Comparison of ENCODE assay signal across 8 cellular contexts in genomic region chr12:111396726-111397445, GRCh38. TPM values are rescaled to one million over a fixed set of nuclear protein-coding genes. Genes with fewer than 3 reads are reported as not detected.
DNase-seq lines count a peak whose midpoint lies in the region; ATAC-seq and TF ChIP-seq lines count a peak whose summit lies in the region.

No MANE protein-coding gene starts in this region.

- intact Hi-C loops in CD4-positive, alpha-beta memory T cell (cut with micrococcal nuclease) = loop anchor here (1.0 to 2.0 kb wide), 5 partner anchors 54 to 416 kb away; no protein-coding TSS in a partner anchor

- H3K4me1 ChIP-seq in CD4-positive, alpha-beta memory T cell (ENCODE audit: insufficient read depth, low read length) = no peaks in the 10 kb centered on the region
- H3K4me1 ChIP-seq in RWPE2 (ENCODE audit: insufficient read depth, poor library complexity, severe bottlenecking) = peaks cover 7% of the 10 kb centered on the region

- H3K9me3 Mint-ChIP-seq in CD4-positive, alpha-beta memory T cell = peaks cover 0 to 2% (median 0%) of the 10 kb centered on the region in 8 donors

- H3K27me3 Mint-ChIP-seq in CD4-positive, alpha-beta memory T cell = no peaks in the 10 kb centered on the region

- peak overlapping the region in 6 of 7 donors; percentile 52 to 78 (median 69) for H3K27ac Mint-ChIP-seq in CD4-positive, alpha-beta memory T cell

- no peaks in the 10 kb centered on the region for H3K36me3 ChIP-seq in CD4-positive, alpha-beta memory T cell (ENCODE audit: insufficient read depth, low read length)
- H3K36me3 ChIP-seq in RWPE2 (ENCODE audit: low read depth) = no peaks in the 10 kb centered on the region

- ATAC-seq in GM21367 (IDR thresholded peaks at IDR 0.05; ENCODE audit: unreplicated experiment) (peak; percentile 51), RWPE2 (ENCODE audit: low read depth) (peak; percentile 79)

- H3K27ac ChIP-seq in CD4-positive, alpha-beta memory T cell (ENCODE audit: low read depth, low read length) = no peak overlapping the region
- H3K27ac ChIP-seq in RWPE2 (ENCODE audit: poor library complexity, severe bottlenecking) = peak overlapping the region; percentile 72

- peak; percentile 80 to 88 (median 83) for DNase-seq in CD4-positive, alpha-beta memory T cell
- peak; percentile 85 for DNase-seq in Kasumi-1 (lab: John Stamatoyannopoulos, UW)
- peak; percentile 82 for DNase-seq in RWPE2 (ENCODE audit: low spot score)
- peak; percentile 78 for DNase-seq in activated effector memory CD4-positive, alpha-beta T cell treated with Interleukin-2 at 50 U/mL for 16 hours
- peak; percentile 75 for DNase-seq in fibroblast of the aortic adventitia (ENCODE audit: low read depth)
- DNase-seq in nucleus accumbens (lab: John Stamatoyannopoulos, UW) = peak in 52 of 56 donors; percentile 23 to 91 (median 72)
- DNase-seq in stromal cell of bone marrow (ENCODE audit: low read depth) = peak; percentile 61

- no peaks in the 10 kb centered on the region for H3K9me3 ChIP-seq in CD4-positive, alpha-beta memory T cell (ENCODE audit: control insufficient read depth in 1 of 2, low read length in 2 of 2)
- H3K9me3 ChIP-seq in RWPE2 (ENCODE audit: severe bottlenecking) = no peaks in the 10 kb centered on the region

- H3K4me3 ChIP-seq in CD4-positive, alpha-beta memory T cell (ENCODE audit: low read length in 2 of 2) = no peak overlapping the region
- no peak overlapping the region for H3K4me3 ChIP-seq in RWPE2 (ENCODE audit: severe bottlenecking)
- peak overlapping the region; percentile 52 for H3K4me3 ChIP-seq in fibroblast of the aortic adventitia (ENCODE audit: low read depth, low read length)

- POLR2A ChIA-PET in CD4-positive, alpha-beta memory T cell (lab: Charles Lee; ENCODE audit: partially characterized antibody) = interaction anchor here (0.9 to 22.3 kb wide), 6 partner anchors 11 to 289 kb away, joined by 3 to 683 read pairs (median 4); partner anchors contain the start of genes ACAD10 and BRAP

- H3K4me1 Mint-ChIP-seq in CD4-positive, alpha-beta memory T cell = peaks cover 5 to 21% (median 10%) of the 10 kb centered on the region in 4 donors

- H3K36me3 Mint-ChIP-seq in CD4-positive, alpha-beta memory T cell = no peaks in the 10 kb centered on the region

- CTCF ChIA-PET in CD4-positive, alpha-beta memory T cell (lab: Charles Lee; ENCODE audit: partially characterized antibody) = interaction anchor here (0.7 to 23.0 kb wide), 57 partner anchors 10 to 990 kb away, joined by 3 to 1282 read pairs (median 5); partner anchors contain the start of genes ACAD10, BRAP, PHETA1 and SH2B3

- peak; percentile 99 for TF ChIP-seq CTCF in RWPE2 (IDR thresholded peaks at IDR 0.05; ENCODE audit: poor library complexity, severe bottlenecking)
- peak; percentile 96 for TF ChIP-seq CTCF in fibroblast of the aortic adventitia (IDR thresholded peaks at IDR 0.05; ENCODE audit: insufficient read depth, low read length)

- no peaks in the 10 kb centered on the region for H3K27me3 ChIP-seq in CD4-positive, alpha-beta memory T cell (ENCODE audit: insufficient read depth, low read length)
- no peaks in the 10 kb centered on the region for H3K27me3 ChIP-seq in RWPE2 (ENCODE audit: insufficient read depth, poor library complexity, severe bottlenecking)

- H3K4me3 Mint-ChIP-seq in CD4-positive, alpha-beta memory T cell = peak overlapping the region in 7 of 8 donors; percentile 17 to 64 (median 49)

RNA-seq across cellular contexts. Expression of gene SH2B3, which starts 8.8 kb away (rescaled TPM):
- 10 to 100 TPM; 25.3 to 28.2 TPM for total RNA-seq in CD4-positive, alpha-beta memory T cell
- polyA plus RNA-seq in CD4-positive, alpha-beta memory T cell = 10 to 100 TPM in 1 of 2 donors, 1 to 10 TPM in 1; 4.2 to 14.2 TPM
- 20.2 and 27.8 TPM in 2 replicates for total RNA-seq in fibroblast of the aortic adventitia (ENCODE audit: low replicate concordance)

RNA-seq across cellular contexts. Expression of gene PHETA1, which starts 28.0 kb away (rescaled TPM):
- total RNA-seq in CD4-positive, alpha-beta memory T cell = 1 to 10 TPM; 4.7 to 6.4 TPM
- 1 to 10 TPM in 1 of 2 donors, under 1 TPM in 1; 0.24 to 1.4 TPM for polyA plus RNA-seq in CD4-positive, alpha-beta memory T cell
- 7.3 and 16.2 TPM in 2 replicates for total RNA-seq in fibroblast of the aortic adventitia (ENCODE audit: low replicate concordance)
